ENCODE assay signal across 8 cellular contexts in the genomic region with DNA sequence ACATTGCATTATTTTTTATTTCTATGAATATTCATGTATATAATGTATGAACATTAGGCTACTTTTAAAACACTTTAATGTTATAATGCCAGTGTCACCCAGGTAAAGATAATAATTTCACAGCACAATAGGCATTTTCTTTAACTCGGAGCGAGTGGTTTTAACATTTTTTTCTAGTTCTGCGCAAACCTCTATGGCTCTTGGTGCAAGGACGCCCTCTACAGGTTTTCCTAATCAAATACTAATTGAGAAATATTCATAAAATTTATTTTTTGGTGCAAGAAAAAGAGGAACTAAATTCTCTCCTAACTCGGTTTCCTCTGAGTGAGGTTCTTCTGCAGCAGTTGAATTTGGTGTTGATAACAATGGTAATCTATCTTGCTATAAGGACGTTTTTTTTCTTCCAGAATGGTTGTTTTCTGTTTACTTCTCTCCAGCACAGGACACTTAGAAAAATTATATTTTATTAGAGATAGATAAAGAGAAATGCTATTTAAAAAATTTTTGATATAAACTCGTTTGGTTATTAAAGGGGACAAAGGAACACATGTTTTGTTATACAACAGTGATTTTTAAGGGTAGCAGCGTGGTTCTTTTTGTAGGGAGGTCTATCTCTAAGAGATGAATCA. TPM values are rescaled to one million over a fixed set of nuclear protein-coding genes. Genes with fewer than 3 reads are reported as not detected.
DNase-seq lines count a peak whose midpoint lies in the region; ATAC-seq and TF ChIP-seq lines count a peak whose summit lies in the region.

No MANE protein-coding gene starts in this region.

- no peaks in the 10 kb centered on the region for H4K20me1 ChIP-seq in GM23338 (replicated peaks; ENCODE audit: insufficient read depth)

- peaks cover 8% of the 10 kb centered on the region; the same call in 1 of the 2 replicates for H3K4me1 ChIP-seq in GM23338 (ENCODE audit: insufficient read depth)
- H3K4me1 ChIP-seq in breast epithelium: no peaks in the 10 kb centered on the region

- peak; percentile 69 for DNase-seq in CD1c-positive myeloid dendritic cell (ENCODE audit: extremely low spot score)
- DNase-seq in GM23338 (ENCODE audit: low spot score): peak; percentile 67
- DNase-seq in NCI-H748 treated with DMSO at 0.1 percent for 48 hours (lab: John Stamatoyannopoulos, UW): peak; percentile 42
- DNase-seq in breast epithelium (ENCODE audit: low spot score in 2 of 2): no peak
- peak; percentile 23 for DNase-seq in middle frontal gyrus (ENCODE audit: extremely low spot score, low spot score)
- DNase-seq in germinal center (ENCODE audit: low spot score): no peak

- H3K4me2 ChIP-seq in GM23338: no peak overlapping the region

- H3K9me3 ChIP-seq in breast epithelium: no peaks in the 10 kb centered on the region

- intact Hi-C loops in breast epithelium (cut with DNase I; ENCODE audit: low total_unique reads): no loop called here

- H3K4me3 ChIP-seq in GM23338: no peak overlapping the region
- H3K4me3 ChIP-seq in breast epithelium: no peak overlapping the region

- H3K9me3 Mint-ChIP-seq in GM23338: no peaks in the 10 kb centered on the region

- H3K27me3 ChIP-seq in GM23338 (ENCODE audit: insufficient read depth): peaks cover 41% of the 10 kb centered on the region
- H3K27me3 ChIP-seq in breast epithelium: peaks cover 0 to 55% of the 10 kb centered on the region in 2 donors

- no peaks in the 10 kb centered on the region; the same call in 2 of the 3 replicates for H3K36me3 Mint-ChIP-seq in GM23338 (ENCODE audit: low read depth)

- peaks cover 4% of the 10 kb centered on the region; the same call in 2 of the 3 replicates for H3K4me1 Mint-ChIP-seq in GM23338

- H2AFZ ChIP-seq in GM23338: no peak overlapping the region

- H3K27ac Mint-ChIP-seq in GM23338: no peak overlapping the region

- no peaks in the 10 kb centered on the region for H3F3A ChIP-seq in GM23338 (replicated peaks; ENCODE audit: low read depth)

- H3K4me3 Mint-ChIP-seq in GM23338: no peak overlapping the region

- H3K36me3 ChIP-seq in GM23338 (ENCODE audit: insufficient read depth) (no peaks in the 10 kb centered on the region), breast epithelium (no peaks in the 10 kb centered on the region)

- no peak for TF ChIP-seq POLR2A in breast epithelium (IDR thresholded peaks at IDR 0.05)

- H3K9me2 ChIP-seq in GM23338 (ENCODE audit: insufficient read depth): no peaks in the 10 kb centered on the region

- TF ChIP-seq CTCF in GM23338 (conservative IDR thresholded peaks at IDR 0.05; ENCODE audit: low read depth in 2 of 2): peak; percentile 71 to 90
- peak; percentile 15 to 70 (median 49) for TF ChIP-seq CTCF in breast epithelium (IDR thresholded peaks at IDR 0.05)

- H3K79me2 ChIP-seq in GM23338 (replicated peaks; ENCODE audit: insufficient read depth): no peaks in the 10 kb centered on the region

- H3K27me3 Mint-ChIP-seq in GM23338 (ENCODE audit: insufficient read depth, low read depth, poor library complexity): peaks cover 15% of the 10 kb centered on the region

- no peak overlapping the region for H3K27ac ChIP-seq in GM23338 (ENCODE audit: low read depth)
- H3K27ac ChIP-seq in breast epithelium: no peak overlapping the region

- ATAC-seq in GM23338: no peak
- no peak for ATAC-seq in GM21423 (IDR thresholded peaks at IDR 0.05; ENCODE audit: unreplicated experiment)
- ATAC-seq in HG03354 (IDR thresholded peaks at IDR 0.05; ENCODE audit: poor library complexity, severe bottlenecking, unreplicated experiment): no peak

TF ChIP-seq in GM23338, 12 proteins besides CTCF, POLR2A, EP300 and RAD21 (continues in another document):
- TF ChIP-seq POLR2AphosphoS5 (IDR thresholded peaks at IDR 0.05; ENCODE audit: low read depth) (no peak), NANOG (IDR thresholded peaks at IDR 0.05; ENCODE audit: borderline replicate concordance) (no peak), CREB1 (CRISPR knock-in tag; IDR thresholded peaks at IDR 0.05; ENCODE audit: low read depth) (no peak), JUNB (IDR thresholded peaks at IDR 0.05; ENCODE audit: unreplicated experiment) (no peak), ZNF331 (CRISPR knock-in tag; IDR thresholded peaks at IDR 0.05; ENCODE audit: low read depth) (no peak), EZH2 (IDR thresholded peaks at IDR 0.05; ENCODE audit: low read depth, unreplicated experiment) (no peak), ZNF114 (CRISPR knock-in tag; IDR thresholded peaks at IDR 0.05) (no peak), EZH2phosphoT487 (IDR thresholded peaks at IDR 0.05; ENCODE audit: unreplicated experiment) (no peak), STAT1 (IDR thresholded peaks at IDR 0.05; ENCODE audit: unreplicated experiment) (no peak)
- TF ChIP-seq, protein P1, sequence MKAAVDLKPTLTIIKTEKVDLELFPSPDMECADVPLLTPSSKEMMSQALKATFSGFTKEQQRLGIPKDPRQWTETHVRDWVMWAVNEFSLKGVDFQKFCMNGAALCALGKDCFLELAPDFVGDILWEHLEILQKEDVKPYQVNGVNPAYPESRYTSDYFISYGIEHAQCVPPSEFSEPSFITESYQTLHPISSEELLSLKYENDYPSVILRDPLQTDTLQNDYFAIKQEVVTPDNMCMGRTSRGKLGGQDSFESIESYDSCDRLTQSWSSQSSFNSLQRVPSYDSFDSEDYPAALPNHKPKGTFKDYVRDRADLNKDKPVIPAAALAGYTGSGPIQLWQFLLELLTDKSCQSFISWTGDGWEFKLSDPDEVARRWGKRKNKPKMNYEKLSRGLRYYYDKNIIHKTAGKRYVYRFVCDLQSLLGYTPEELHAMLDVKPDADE (IDR thresholded peaks at IDR 0.05): no peak
- TF ChIP-seq, protein P2, sequence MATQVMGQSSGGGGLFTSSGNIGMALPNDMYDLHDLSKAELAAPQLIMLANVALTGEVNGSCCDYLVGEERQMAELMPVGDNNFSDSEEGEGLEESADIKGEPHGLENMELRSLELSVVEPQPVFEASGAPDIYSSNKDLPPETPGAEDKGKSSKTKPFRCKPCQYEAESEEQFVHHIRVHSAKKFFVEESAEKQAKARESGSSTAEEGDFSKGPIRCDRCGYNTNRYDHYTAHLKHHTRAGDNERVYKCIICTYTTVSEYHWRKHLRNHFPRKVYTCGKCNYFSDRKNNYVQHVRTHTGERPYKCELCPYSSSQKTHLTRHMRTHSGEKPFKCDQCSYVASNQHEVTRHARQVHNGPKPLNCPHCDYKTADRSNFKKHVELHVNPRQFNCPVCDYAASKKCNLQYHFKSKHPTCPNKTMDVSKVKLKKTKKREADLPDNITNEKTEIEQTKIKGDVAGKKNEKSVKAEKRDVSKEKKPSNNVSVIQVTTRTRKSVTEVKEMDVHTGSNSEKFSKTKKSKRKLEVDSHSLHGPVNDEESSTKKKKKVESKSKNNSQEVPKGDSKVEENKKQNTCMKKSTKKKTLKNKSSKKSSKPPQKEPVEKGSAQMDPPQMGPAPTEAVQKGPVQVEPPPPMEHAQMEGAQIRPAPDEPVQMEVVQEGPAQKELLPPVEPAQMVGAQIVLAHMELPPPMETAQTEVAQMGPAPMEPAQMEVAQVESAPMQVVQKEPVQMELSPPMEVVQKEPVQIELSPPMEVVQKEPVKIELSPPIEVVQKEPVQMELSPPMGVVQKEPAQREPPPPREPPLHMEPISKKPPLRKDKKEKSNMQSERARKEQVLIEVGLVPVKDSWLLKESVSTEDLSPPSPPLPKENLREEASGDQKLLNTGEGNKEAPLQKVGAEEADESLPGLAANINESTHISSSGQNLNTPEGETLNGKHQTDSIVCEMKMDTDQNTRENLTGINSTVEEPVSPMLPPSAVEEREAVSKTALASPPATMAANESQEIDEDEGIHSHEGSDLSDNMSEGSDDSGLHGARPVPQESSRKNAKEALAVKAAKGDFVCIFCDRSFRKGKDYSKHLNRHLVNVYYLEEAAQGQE (IDR thresholded peaks at IDR 0.05; ENCODE audit: unreplicated experiment): no peak

RNA-seq across cellular contexts. Expression of a gene that starts 2.4 kb away (rescaled TPM):
- 3.1 and 4.1 TPM in 2 replicates for total RNA-seq in GM23338 (2014; rRNA removed; shearing (Covaris generic))
- polyA plus RNA-seq in GM23338 (2016; fragmentation: Nextera tagmentation; extraction: Ambion mirVana): 4.2 and 4.9 TPM in 2 replicates
- 10 to 100 TPM in 2 of 3 donors, not detected in 1; 23.4 to 25.9 TPM for total RNA-seq in breast epithelium

RNA-seq across cellular contexts. Expression of a gene that starts 45.8 kb away (rescaled TPM):
- 38.3 and 56.7 TPM in 2 replicates for total RNA-seq in GM23338 (2014; rRNA removed; shearing (Covaris generic))
- 12.6 and 15.4 TPM in 2 replicates for polyA plus RNA-seq in GM23338 (2016; fragmentation: Nextera tagmentation; extraction: Ambion mirVana)
- 10 to 100 TPM; 31.0 to 69.4 (median 36.4) TPM for total RNA-seq in breast epithelium

Comparison
In these comparisons a context has a peak if more than half of its experiments do, and no peak if none do; other contexts are left out.
1. DNase-seq: peak in CD1c-positive myeloid dendritic cell (single experiment), GM23338 (single experiment), NCI-H748 treated with DMSO at 0.1 percent for 48 hours (single experiment) and middle frontal gyrus (single experiment); none in breast epithelium (0 of 2) and germinal center (single experiment).